ENCODE assay signal across 8 cellular contexts in genomic region chr21:27802816-27803475, GRCh38.
A peak's percentile ranks its signal among the peaks of the same experiment; 100 is the strongest.
DNase-seq lines count a peak whose midpoint lies in the region; ATAC-seq and TF ChIP-seq lines count a peak whose summit lies in the region.

No MANE protein-coding gene starts in this region.

- peak overlapping the region; percentile 50 for H3K27ac ChIP-seq in layer of hippocampus (ENCODE audit: low read depth, low read length)

- DNase-seq in AG20443 (ENCODE audit: low spot score) (peak; percentile 64), MV-4-11 (lab: John Stamatoyannopoulos, UW) (peak; percentile 62), anterior cingulate cortex (lab: John Stamatoyannopoulos, UW) (peak in 32 of 58 donors; percentile 1 to 61 (median 20)), NCI-H2029 treated with DMSO at 0.1 percent for 48 hours (lab: John Stamatoyannopoulos, UW) (no peak)

- ATAC-seq in HG02970 (IDR thresholded peaks at IDR 0.05; ENCODE audit: low FRiP score, unreplicated experiment) (no peak), HG03280 (IDR thresholded peaks at IDR 0.05; ENCODE audit: unreplicated experiment) (no peak)

- peak; percentile 52; the same call in 2 of the 3 replicates for TF ChIP-seq CTCF in GM12872 (IDR thresholded peaks at IDR 0.05; ENCODE audit: insufficient read depth, low read depth, low read length)

- H3K27me3 ChIP-seq in layer of hippocampus (ENCODE audit: control insufficient read depth, insufficient read depth, low read length): no peaks in the 10 kb centered on the region
